20 cellular contexts compared by ENCODE assay signal in genomic region chr4:28451346-28451745, GRCh38.
"Had no signal": no experiment of that assay in that cellular context is flagged by ENCODE, and none has a peak within 500 bp of the region (broad histone marks: within the 10 kb centered on the region; RNA-seq: fewer than 3 reads in every experiment).

No MANE protein-coding gene starts in this region.

- H3K27me3 ChIP-seq: dorsolateral prefrontal cortex, esophagus muscularis mucosa, foreskin keratinocyte, gastrocnemius medialis, heart right ventricle, left lung had no signal

- DNase-seq: dermis blood vessel endothelial cell; dorsolateral prefrontal cortex; effector CD4-positive, alpha-beta T cell; effector memory CD4-positive, alpha-beta T cell; foreskin keratinocyte; gastrocnemius medialis; glutamatergic neuron; head of caudate nucleus; heart right ventricle; hippocampal formation; left cardiac atrium; left lung; left ventricle myocardium superior; lower lobe of right lung; mesendoderm; midbrain; naive thymus-derived CD4-positive, alpha-beta T cell had no signal

- H3K27ac ChIP-seq: coronary artery, dorsolateral prefrontal cortex, esophagus muscularis mucosa, foreskin keratinocyte, gastrocnemius medialis, heart right ventricle, left lung, lower lobe of right lung had no signal

- ATAC-seq: foreskin keratinocyte; gastrocnemius medialis; heart right ventricle; left cardiac atrium; left lung; left ventricle myocardium superior; lower lobe of right lung; naive thymus-derived CD4-positive, alpha-beta T cell had no signal

- H3K36me3 ChIP-seq: esophagus muscularis mucosa, gastrocnemius medialis, heart right ventricle, left lung, lower lobe of right lung had no signal

- H3K36me3 Mint-ChIP-seq: memory B cell; naive thymus-derived CD4-positive, alpha-beta T cell had no signal

- H3K27ac Mint-ChIP-seq: memory B cell; naive thymus-derived CD4-positive, alpha-beta T cell had no signal

- H3K4me1 Mint-ChIP-seq: memory B cell had no signal

- H3K4me3 Mint-ChIP-seq: memory B cell; naive thymus-derived CD4-positive, alpha-beta T cell had no signal

- H3K27me3 Mint-ChIP-seq: memory B cell; naive thymus-derived CD4-positive, alpha-beta T cell had no signal

- H3K4me1 ChIP-seq: esophagus muscularis mucosa, foreskin keratinocyte, gastrocnemius medialis, heart right ventricle, left lung, lower lobe of right lung had no signal

- H3K4me3 ChIP-seq: coronary artery, dorsolateral prefrontal cortex, esophagus muscularis mucosa, gastrocnemius medialis, heart right ventricle, left lung, lower lobe of right lung had no signal

- H3K9me3 ChIP-seq: esophagus muscularis mucosa, gastrocnemius medialis, lower lobe of right lung had no signal
